1 cellular context compared by ENCODE assay signal in the genomic region with DNA sequence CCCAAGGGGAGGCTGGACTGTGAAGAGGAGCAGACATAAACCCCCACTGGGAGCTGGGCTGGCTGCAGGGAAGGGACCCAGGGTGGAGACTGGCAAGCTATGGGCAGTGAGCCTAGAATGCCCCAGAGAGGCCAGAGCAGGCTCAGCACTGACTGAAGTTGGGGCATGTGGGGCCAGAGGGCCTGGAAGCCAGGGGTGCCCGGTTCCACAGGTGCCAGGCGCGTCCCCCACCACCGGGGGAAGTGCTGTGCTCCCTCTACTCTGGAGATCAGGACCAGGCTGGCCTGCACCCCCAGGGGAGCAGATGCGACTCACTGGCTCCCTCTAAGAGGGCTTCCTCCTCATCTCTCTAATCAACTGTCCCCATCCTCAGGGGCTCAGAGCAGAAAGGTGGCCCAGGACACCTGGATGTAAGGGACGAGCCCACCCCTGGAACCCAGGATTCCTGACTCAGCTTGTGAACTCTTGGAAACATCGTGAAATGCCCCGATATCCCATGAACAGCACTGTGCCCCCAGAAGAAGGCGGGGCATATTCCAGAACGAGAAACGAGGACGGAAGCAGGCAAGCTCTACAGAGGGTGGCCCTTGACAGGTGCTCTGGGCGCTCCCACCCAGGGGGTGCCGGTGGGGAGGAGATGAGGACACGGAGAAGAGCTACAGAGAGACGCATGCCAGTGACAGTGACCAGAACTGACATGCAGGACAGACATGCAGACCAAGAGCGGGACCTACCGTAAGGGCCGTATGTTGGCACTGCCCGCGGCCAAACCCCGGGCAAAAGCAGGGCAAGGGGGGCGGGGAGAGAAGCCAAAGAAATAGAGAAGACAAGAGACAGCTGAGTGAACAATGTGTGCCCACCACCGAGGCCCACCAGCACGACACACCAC.
A peak's percentile ranks its signal among the peaks of the same experiment; 100 is the strongest.
TF ChIP-seq lines count a peak whose summit lies in the region.

No MANE protein-coding gene starts in this region.

TF ChIP-seq in HepG2, 621 proteins besides CTCF, POLR2A, EP300 and RAD21:
- TF ChIP-seq HNRNPL (IDR thresholded peaks at IDR 0.05; ENCODE audit: low read depth, low read length) (peak; percentile 42; the same call in 1 of the 2 replicates), ZNF232 (CRISPR knock-in tag; IDR thresholded peaks at IDR 0.05; ENCODE audit: borderline replicate concordance) (no peak)
